1 cellular context compared by ENCODE assay signal in genomic region chr10:102403115-102403514, GRCh38.
TF ChIP-seq lines count a peak whose summit lies in the region.

No MANE protein-coding gene starts in this region.

TF ChIP-seq in HCT116, 20 proteins besides CTCF, POLR2A, EP300 and RAD21 (continued from another document):
- TF ChIP-seq JUND (IDR thresholded peaks at IDR 0.05): no peak
